Comparison of ENCODE assay signal across 8 cellular contexts in genomic region chr14:106268013-106268727, GRCh38.
DNase-seq lines count a peak whose midpoint lies in the region; FAIRE-seq and TF ChIP-seq lines count a peak whose summit lies in the region.

No MANE protein-coding gene starts in this region.

- H3K4me1 ChIP-seq in Peyer's patch, result no peaks in the 10 kb centered on the region

- DNase-seq in GM12891 (ENCODE audit: insufficient read length, low spot score), result no peak
- peak in 2 of 3 donors; percentile 91 to 93 for DNase-seq in Peyer's patch
- DNase-seq in activated effector memory CD4-positive, alpha-beta T cell treated with Interleukin-2 at 50 U/mL for 16 hours, result peak; percentile 59
- peak; percentile 74 for DNase-seq in stimulated activated CD8-positive, alpha-beta memory T cell treated with anti-CD3 and anti-CD28 coated beads, Interleukin-12 subunit alpha, Interleukin-12 subunit beta, amount 100 ng/mL, for 1 hour (ENCODE audit: low read depth)
- no peak for DNase-seq in NCI-H128 (lab: John Stamatoyannopoulos, UW; ENCODE audit: unreplicated experiment)
- no peak for DNase-seq in NCI-H345 treated with DMSO at 0.1 percent for 48 hours (lab: John Stamatoyannopoulos, UW; ENCODE audit: unreplicated experiment)
- no peak for DNase-seq in AG08396 (ENCODE audit: low spot score)
- no peak for DNase-seq in glomerular visceral epithelial cell (ENCODE audit: extremely low spot score)

- TF ChIP-seq CTCF in Peyer's patch (IDR thresholded peaks at IDR 0.05), result peak in 1 of 6 experiments; percentile 38

- peak; percentile 64 for FAIRE-seq in GM12891 (lab: Jason Lieb, UNC)

- H3K27ac ChIP-seq in Peyer's patch, result no peak overlapping the region

- H3K27me3 ChIP-seq in Peyer's patch, result no peaks in the 10 kb centered on the region

- no peaks in the 10 kb centered on the region for H3K9me3 ChIP-seq in Peyer's patch

- no peak overlapping the region for H3K4me3 ChIP-seq in Peyer's patch

- TF ChIP-seq POLR2A in GM12891 (IDR thresholded peaks at IDR 0.05; ENCODE audit: low read depth, low read length) (no peak), Peyer's patch (IDR thresholded peaks at IDR 0.05) (no peak)

- H3K36me3 ChIP-seq in Peyer's patch, result no peaks in the 10 kb centered on the region

TF ChIP-seq in GM12891, 5 proteins besides CTCF, POLR2A, EP300 and RAD21:
- TF ChIP-seq TAF1 (IDR thresholded peaks at IDR 0.05; ENCODE audit: low read depth, low read length) (no peak), POU2F2 (IDR thresholded peaks at IDR 0.05; ENCODE audit: low read depth, low read length) (no peak), POLR2AphosphoS5 (IDR thresholded peaks at IDR 0.05; ENCODE audit: low read depth, low read length) (no peak), SPI1 (IDR thresholded peaks at IDR 0.05; ENCODE audit: low read depth, low read length) (no peak), PAX5 (IDR thresholded peaks at IDR 0.05; ENCODE audit: insufficient read depth, low read length, severe bottlenecking) (no peak)

Comparison
In these comparisons a context has a peak if more than half of its experiments do, and no peak if none do; other contexts are left out.
1. DNase-seq: peak in Peyer's patch (2 of 3), activated effector memory CD4-positive, alpha-beta T cell treated with Interleukin-2 at 50 U/mL for 16 hours (single experiment) and stimulated activated CD8-positive, alpha-beta memory T cell treated with anti-CD3 and anti-CD28 coated beads, Interleukin-12 subunit alpha, Interleukin-12 subunit beta, amount 100 ng/mL, for 1 hour (single experiment); none in GM12891 (single experiment), NCI-H128 (single experiment), NCI-H345 treated with DMSO at 0.1 percent for 48 hours (single experiment), AG08396 (single experiment) and glomerular visceral epithelial cell (single experiment).